ENCODE assay signal across 9 cellular contexts in the genomic region with DNA sequence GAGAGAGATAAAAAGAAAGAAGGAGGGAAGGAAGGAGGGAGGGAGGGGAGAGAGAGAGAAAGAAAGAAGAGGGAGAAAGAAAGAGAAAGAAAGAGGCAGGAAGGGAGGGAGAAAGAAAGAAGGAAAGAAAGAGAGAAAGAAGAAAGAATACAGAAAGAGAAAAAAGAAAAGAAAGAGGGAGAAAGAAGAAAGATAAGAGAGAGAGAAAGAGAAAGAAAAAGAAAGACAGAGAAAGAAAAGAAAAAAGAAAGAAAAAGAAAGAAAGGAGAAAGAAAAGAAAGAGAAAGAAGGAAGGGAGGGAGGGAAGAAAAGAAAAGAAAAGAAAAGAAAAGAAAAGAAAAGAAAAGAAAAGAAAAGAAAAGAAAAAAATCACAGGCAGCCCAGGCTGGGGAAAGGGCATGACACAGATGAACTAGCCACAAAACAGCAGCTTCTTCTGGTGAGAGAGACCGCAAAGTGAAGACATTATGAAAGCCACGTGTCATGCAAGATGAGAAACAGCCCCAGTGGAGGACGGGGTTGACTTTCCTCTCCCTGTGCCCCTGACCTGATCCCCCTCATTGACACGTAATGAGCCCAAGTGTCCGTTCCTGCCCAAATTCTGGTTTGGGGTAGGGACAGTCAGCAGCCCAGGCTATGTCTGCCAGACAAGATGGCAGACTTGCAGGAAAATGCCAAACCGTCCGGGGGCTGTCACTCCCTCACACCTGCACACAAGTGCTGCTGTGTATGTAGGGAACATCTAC.
A peak's percentile ranks its signal among the peaks of the same experiment; 100 is the strongest.
DNase-seq lines count a peak whose midpoint lies in the region; ATAC-seq and TF ChIP-seq lines count a peak whose summit lies in the region.
"Had no signal": no experiment of that assay in that cellular context is flagged by ENCODE, and none has a peak within 500 bp of the region (broad histone marks: within the 10 kb centered on the region; RNA-seq: fewer than 3 reads in every experiment).

No MANE protein-coding gene starts in this region.

- H3K36me3 Mint-ChIP-seq in activated CD4-positive, alpha-beta T cell treated with anti-CD3 and anti-CD28 coated beads for 36 hours (ENCODE audit: low read depth): no peaks in the 10 kb centered on the region
- peaks cover 9% of the 10 kb centered on the region for H3K36me3 Mint-ChIP-seq in effector memory CD8-positive, alpha-beta T cell (ENCODE audit: insufficient read depth)

- no peaks in the 10 kb centered on the region for H3K9me3 Mint-ChIP-seq in activated CD4-positive, alpha-beta T cell treated with anti-CD3 and anti-CD28 coated beads for 36 hours (ENCODE audit: low read depth)
- H3K9me3 Mint-ChIP-seq in effector memory CD8-positive, alpha-beta T cell: no peaks in the 10 kb centered on the region

- POLR2A ChIA-PET in activated CD4-positive, alpha-beta T cell treated with anti-CD3 and anti-CD28 coated beads for 36 hours (lab: Charles Lee): no interaction called here

- no peaks in the 10 kb centered on the region for H3K9me3 ChIP-seq in aorta (ENCODE audit: control insufficient read depth, low read length)
- no peaks in the 10 kb centered on the region for H3K9me3 ChIP-seq in gastroesophageal sphincter

- 62 to 68% methylated on average over 7 of the region's 7 CpGs for WGBS in aorta, 2 donors
- 65 to 82% methylated on average over 7 of the region's 7 CpGs for WGBS in gastroesophageal sphincter (ENCODE audit: low coverage in 1 of 2), 2 donors

- peaks cover 13% of the 10 kb centered on the region for H3K27me3 Mint-ChIP-seq in activated CD4-positive, alpha-beta T cell treated with anti-CD3 and anti-CD28 coated beads for 36 hours
- H3K27me3 Mint-ChIP-seq in effector memory CD8-positive, alpha-beta T cell: no peaks in the 10 kb centered on the region

- intact Hi-C loops in activated CD4-positive, alpha-beta T cell treated with anti-CD3 and anti-CD28 coated beads for 36 hours (cut with DNase I, micrococcal nuclease): loop anchor here in 1 of 2 experiments (2.0 kb wide), 1 partner anchor 13 kb away; no protein-coding TSS in a partner anchor
- intact Hi-C loops in aorta (cut with DNase I): no loop called here

- CTCF ChIA-PET in activated CD4-positive, alpha-beta T cell treated with anti-CD3 and anti-CD28 coated beads for 36 hours (lab: Charles Lee): interaction anchor here (0.8 kb wide), 1 partner anchor 9 kb away, joined by 3 read pairs; no protein-coding TSS in a partner anchor

- H3K4me1 Mint-ChIP-seq in activated CD4-positive, alpha-beta T cell treated with anti-CD3 and anti-CD28 coated beads for 36 hours: peaks cover 23% of the 10 kb centered on the region
- H3K4me1 Mint-ChIP-seq in effector memory CD8-positive, alpha-beta T cell (ENCODE audit: low read depth in 2 of 2): peaks cover 25 to 27% of the 10 kb centered on the region in 2 donors

- TF ChIP-seq EP300 in gastroesophageal sphincter (IDR thresholded peaks at IDR 0.05): no peak

- DNase-seq in AG08395 (ENCODE audit: low spot score): peak; percentile 58
- peak; percentile 68 for DNase-seq in activated CD4-positive, alpha-beta T cell treated with anti-CD3 and anti-CD28 coated beads for 36 hours
- peak; percentile 41 to 48 (median 45) for DNase-seq in effector memory CD8-positive, alpha-beta T cell
- DNase-seq in NCI-H1694 (lab: John Stamatoyannopoulos, UW): no peak
- DNase-seq in aorta: no peak
- DNase-seq in pons (ENCODE audit: low spot score): no peak
- DNase-seq: cerebellar nuclear complex had no signal

- peak overlapping the region; percentile 19 for H3K27ac Mint-ChIP-seq in activated CD4-positive, alpha-beta T cell treated with anti-CD3 and anti-CD28 coated beads for 36 hours
- H3K27ac Mint-ChIP-seq in effector memory CD8-positive, alpha-beta T cell: peak overlapping the region; percentile 59 to 72

- H3K27me3 ChIP-seq in aorta (ENCODE audit: control insufficient read depth in 1 of 2, insufficient read depth in 2 of 2, low read length in 1 of 2): no peaks in the 10 kb centered on the region
- no peaks in the 10 kb centered on the region for H3K27me3 ChIP-seq in gastroesophageal sphincter

- H3K4me1 ChIP-seq in aorta (ENCODE audit: control insufficient read depth in 1 of 2, insufficient read depth in 2 of 2, low read length in 2 of 2): no peaks in the 10 kb centered on the region
- peaks cover 0 to 24% (median 5%) of the 10 kb centered on the region in 3 donors for H3K4me1 ChIP-seq in gastroesophageal sphincter

- ATAC-seq in HG02885 (IDR thresholded peaks at IDR 0.05; ENCODE audit: poor library complexity, unreplicated experiment) (peak; percentile 50), aorta (ENCODE audit: low FRiP score) (no peak), gastroesophageal sphincter (no peak)
- ATAC-seq in activated CD4-positive, alpha-beta T cell treated with anti-CD3 and anti-CD28 coated beads for 36 hours: peak; percentile 63
- ATAC-seq in effector memory CD8-positive, alpha-beta T cell (replicated peaks): peak; percentile 82

- peak overlapping the region; percentile 32 for H3K4me3 Mint-ChIP-seq in activated CD4-positive, alpha-beta T cell treated with anti-CD3 and anti-CD28 coated beads for 36 hours
- peak overlapping the region; percentile 64 to 79 for H3K4me3 Mint-ChIP-seq in effector memory CD8-positive, alpha-beta T cell

- H3K27ac ChIP-seq in aorta (ENCODE audit: low read depth in 1 of 2, low read length in 2 of 2) (no peak overlapping the region), gastroesophageal sphincter (no peak overlapping the region)

- TF ChIP-seq CTCF in gastroesophageal sphincter (IDR thresholded peaks at IDR 0.05): no peak

- H3K36me3 ChIP-seq in aorta (ENCODE audit: control insufficient read depth in 1 of 2, insufficient read depth in 2 of 2, low read length in 1 of 2): no peaks in the 10 kb centered on the region
- no peaks in the 10 kb centered on the region for H3K36me3 ChIP-seq in gastroesophageal sphincter

- H3K4me3 ChIP-seq in aorta (ENCODE audit: low read length in 2 of 2) (no peak overlapping the region), gastroesophageal sphincter (no peak overlapping the region)

- TF ChIP-seq POLR2A in gastroesophageal sphincter (IDR thresholded peaks at IDR 0.05): no peak

Comparison
In these comparisons a context has a peak if more than half of its experiments do, and no peak if none do; other contexts are left out.
1. DNase-seq: peak in AG08395 (single experiment), activated CD4-positive, alpha-beta T cell treated with anti-CD3 and anti-CD28 coated beads for 36 hours (single experiment) and effector memory CD8-positive, alpha-beta T cell (3 of 3); none in NCI-H1694 (single experiment), aorta (0 of 2) and pons (single experiment).
2. ATAC-seq: peak in HG02885 (single experiment), activated CD4-positive, alpha-beta T cell treated with anti-CD3 and anti-CD28 coated beads for 36 hours (single experiment) and effector memory CD8-positive, alpha-beta T cell (single experiment); none in aorta (single experiment) and gastroesophageal sphincter (single experiment).